11 cellular contexts compared by ENCODE assay signal in genomic region chr15:35181538-35181937, GRCh38.
DNase-seq lines count a peak whose midpoint lies in the region; ATAC-seq and TF ChIP-seq lines count a peak whose summit lies in the region.
"Had no signal": no experiment of that assay in that cellular context is flagged by ENCODE, and none has a peak within 500 bp of the region (broad histone marks: within the 10 kb centered on the region; RNA-seq: fewer than 3 reads in every experiment).

No MANE protein-coding gene starts in this region.

- H3K27me3 ChIP-seq in Peyer's patch: no peaks in the 10 kb centered on the region

- H3K4me3 Mint-ChIP-seq in activated naive CD4-positive, alpha-beta T cell treated with anti-CD3 and anti-CD28 coated beads, Interleukin-2, amount 10 ng/mL, durations not matched to agents 7 days and 5 days: no peak overlapping the region
- H3K4me3 Mint-ChIP-seq: CD4-positive, CD25-positive, alpha-beta regulatory T cell had no signal

- no peak for TF ChIP-seq POLR2A in Peyer's patch (IDR thresholded peaks at IDR 0.05)

- DNase-seq in dedifferentiated amniotic fluid mesenchymal stem cell (ENCODE audit: extremely low spot score): peak; percentile 22
- DNase-seq in Peyer's patch: no peak
- no peak for DNase-seq in NOMO-1 (lab: John Stamatoyannopoulos, UW; ENCODE audit: unreplicated experiment in 2 of 2)
- no peak for DNase-seq in NCI-H2107 (lab: John Stamatoyannopoulos, UW)
- no peak for DNase-seq in activated naive CD4-positive, alpha-beta T cell treated with anti-CD3 and anti-CD28 coated beads, Interleukin-2, amount 10 ng/mL, durations not matched to agents 7 days and 5 days
- DNase-seq: NCI-H1436 treated with DMSO at 0.1 percent for 48 hours had no signal

- peaks cover 9% of the 10 kb centered on the region for H3K4me1 Mint-ChIP-seq in activated naive CD4-positive, alpha-beta T cell treated with anti-CD3 and anti-CD28 coated beads, Interleukin-2, amount 10 ng/mL, durations not matched to agents 7 days and 5 days

- no peak for TF ChIP-seq CTCF in Peyer's patch (IDR thresholded peaks at IDR 0.05)

- ATAC-seq in GM18498 (IDR thresholded peaks at IDR 0.05; ENCODE audit: unreplicated experiment): peak; percentile 61
- ATAC-seq in GM21723 (IDR thresholded peaks at IDR 0.05; ENCODE audit: unreplicated experiment): peak; percentile 87
- peak; percentile 82 for ATAC-seq in HG03442 (IDR thresholded peaks at IDR 0.05; ENCODE audit: unreplicated experiment)

- CTCF ChIA-PET in activated naive CD4-positive, alpha-beta T cell treated with anti-CD3 and anti-CD28 coated beads, Interleukin-2, amount 10 ng/mL, durations not matched to agents 7 days and 5 days (lab: Charles Lee): interaction anchor here (0.7 kb wide), 1 partner anchor 123 kb away, joined by 3 read pairs; no protein-coding TSS in a partner anchor

- no peaks in the 10 kb centered on the region for H3K9me3 ChIP-seq in Peyer's patch

- no peaks in the 10 kb centered on the region for H3K36me3 Mint-ChIP-seq in activated naive CD4-positive, alpha-beta T cell treated with anti-CD3 and anti-CD28 coated beads, Interleukin-2, amount 10 ng/mL, durations not matched to agents 7 days and 5 days
- H3K36me3 Mint-ChIP-seq: CD4-positive, CD25-positive, alpha-beta regulatory T cell had no signal

- H3K27ac ChIP-seq in Peyer's patch: no peak overlapping the region

- no peaks in the 10 kb centered on the region for H3K27me3 Mint-ChIP-seq in activated naive CD4-positive, alpha-beta T cell treated with anti-CD3 and anti-CD28 coated beads, Interleukin-2, amount 10 ng/mL, durations not matched to agents 7 days and 5 days

- no peaks in the 10 kb centered on the region for H3K4me1 ChIP-seq in Peyer's patch

- no peak overlapping the region for H3K4me3 ChIP-seq in Peyer's patch

- no peaks in the 10 kb centered on the region for H3K9me3 Mint-ChIP-seq in activated naive CD4-positive, alpha-beta T cell treated with anti-CD3 and anti-CD28 coated beads, Interleukin-2, amount 10 ng/mL, durations not matched to agents 7 days and 5 days
- H3K9me3 Mint-ChIP-seq: activated T-helper 2 cell treated with anti-CD3 and anti-CD28 coated beads, Interferon-gamma antibody, Interleukin-2, Interleukin-4, amounts not matched to agents 10 μg/mL and 5 μg/mL and 100 μg/mL, durations not matched to agents 14 hours and 24 hours and 36 hours had no signal

- H3K36me3 ChIP-seq in Peyer's patch: no peaks in the 10 kb centered on the region

- no peak overlapping the region for H3K27ac Mint-ChIP-seq in activated naive CD4-positive, alpha-beta T cell treated with anti-CD3 and anti-CD28 coated beads, Interleukin-2, amount 10 ng/mL, durations not matched to agents 7 days and 5 days
- H3K27ac Mint-ChIP-seq: activated T-helper 2 cell treated with anti-CD3 and anti-CD28 coated beads, Interferon-gamma antibody, Interleukin-2, Interleukin-4, amounts not matched to agents 10 μg/mL and 5 μg/mL and 100 μg/mL, durations not matched to agents 14 hours and 24 hours and 36 hours; CD4-positive, CD25-positive, alpha-beta regulatory T cell had no signal
